7 cellular contexts compared by ENCODE assay signal in genomic region chrX:39945709-39946108, GRCh38.
"Had no signal": no experiment of that assay in that cellular context is flagged by ENCODE, and none has a peak within 500 bp of the region (broad histone marks: within the 10 kb centered on the region; RNA-seq: fewer than 3 reads in every experiment).

No MANE protein-coding gene starts in this region.

- ATAC-seq: HepG2 had no signal

- H3K4me3 Mint-ChIP-seq: IgD-negative memory B cell had no signal

- FAIRE-seq: HepG2, HTR-8/SVneo had no signal

- DNase-seq: IMR-90, KBM-7, KG1 had no signal

- H3K27ac Mint-ChIP-seq: IgD-negative memory B cell had no signal

- H3K27ac ChIP-seq: HL-60 had no signal
